Comparison of ENCODE assay signal across 7 cellular contexts in genomic region chr3:58560771-58561311, GRCh38. TPM values are rescaled to one million over a fixed set of nuclear protein-coding genes. Genes with fewer than 3 reads are reported as not detected.
DNase-seq lines count a peak whose midpoint lies in the region; ATAC-seq and TF ChIP-seq lines count a peak whose summit lies in the region.

No MANE protein-coding gene starts in this region.

- H2BK15ac ChIP-seq in H9 (ENCODE audit: low read depth, low read length) = no peak overlapping the region

- H2AK5ac ChIP-seq in H9 (ENCODE audit: insufficient read length, low read length) = no peak overlapping the region

- H3K4me1 Mint-ChIP-seq in H9 = peaks cover 39 to 44% of the 10 kb centered on the region in 2 experiments

- no peak overlapping the region; a peak in 1 of 5 replicates for H3K4me3 Mint-ChIP-seq in H9

- no peak overlapping the region for H3K56ac ChIP-seq in H9 (ENCODE audit: insufficient read length, low read depth, low read length)

- H3K4me2 ChIP-seq in H9 (ENCODE audit: insufficient read depth, insufficient read length, low read length) = no peak overlapping the region

- CTCF ChIA-PET in Panc1 (lab: Charles Lee) = interaction anchor here (0.6 to 1.2 kb wide), 3 partner anchors 69 to 1212 kb away, joined by 3 to 8 read pairs (median 4); no protein-coding TSS in a partner anchor

- TF ChIP-seq CTCF in H9 (conservative IDR thresholded peaks at IDR 0.05) (peak; percentile 73), Panc1 (IDR thresholded peaks at IDR 0.05) (peak; percentile 45), fibroblast of pulmonary artery (IDR thresholded peaks at IDR 0.05; ENCODE audit: low read length, missing control alignments) (peak; percentile 62)

- H3T11ph ChIP-seq in H9 (ENCODE audit: low read length) = no peak overlapping the region

- H2BK5ac ChIP-seq in H9 (ENCODE audit: insufficient read length, low read length) = no peak overlapping the region

- H2BK120ac ChIP-seq in H9 (ENCODE audit: low read depth, low read length, poor library complexity, severe bottlenecking) = no peak overlapping the region

- H4K8ac ChIP-seq in H9 (replicated peaks; ENCODE audit: insufficient read length, low read depth, low read length) = no peak overlapping the region

- peak overlapping the region; percentile 74 for H3K18ac ChIP-seq in H9 (ENCODE audit: insufficient read length, low read depth, low read length)

- no peak overlapping the region for H2AFZ ChIP-seq in H9 (ENCODE audit: low read length)

- peak overlapping the region; percentile 87 to 97 (median 89) for H3K27ac Mint-ChIP-seq in H9

- no TSS peak for BruUV-seq in Panc1 (replicated peaks; lab: Mats Ljungman, UMichigan)

- no peaks in the 10 kb centered on the region for H3K23me2 ChIP-seq in H9 (ENCODE audit: insufficient read length, low read depth, low read length, poor library complexity, severe bottlenecking)

- peaks cover 3% of the 10 kb centered on the region; the same call in 1 of the 2 replicates for H3K27me3 Mint-ChIP-seq in H9 (ENCODE audit: low read depth)

- peak overlapping the region; percentile 30; the same call in 1 of the 2 replicates for H3K4ac ChIP-seq in H9 (ENCODE audit: low read depth, low read length)

- H3K9me3 ChIP-seq in H9 (ENCODE audit: control insufficient read depth, low read depth, low read length) (no peaks in the 10 kb centered on the region), Panc1 (ENCODE audit: control insufficient read depth, insufficient read depth, low read depth, low read length) (no peaks in the 10 kb centered on the region)

- no peak overlapping the region for H4K5ac ChIP-seq in H9 (ENCODE audit: insufficient read length, low read depth, low read length)

- no CpG with 5 or more reads among the region's 12 CpGs for WGBS in H9 (ENCODE audit: extremely low coverage, insufficient read length, low lambda C conversion rate)

- H3K27ac ChIP-seq in H9 (ENCODE audit: insufficient read length, low read depth, low read length) (no peak overlapping the region), Panc1 (ENCODE audit: low read length) (no peak overlapping the region)

- ATAC-seq in Panc1 = peak; percentile 49

- in situ Hi-C loops in Panc1 (cut with HindIII; ENCODE audit: low pct_unique_long_range_greater_than_20kb, low sequenced_read_pairs) = no loop called here

- peaks cover 9% of the 10 kb centered on the region; the same call in 1 of the 2 replicates for H3K4me1 ChIP-seq in H9 (ENCODE audit: insufficient read depth, low read length)
- H3K4me1 ChIP-seq in Panc1 (ENCODE audit: control insufficient read depth, insufficient read depth, low read length) = peaks cover 7% of the 10 kb centered on the region; the same call in 1 of the 2 replicates

- H3K4me3 ChIP-seq in Panc1 (ENCODE audit: low read depth in 2 of 2, low read length in 2 of 2) (no peak overlapping the region), fibroblast of pulmonary artery (replicated peaks; ENCODE audit: low read depth, low read length) (no peak overlapping the region)

- H3K79me1 ChIP-seq in H9 (ENCODE audit: insufficient read depth, low read depth, low read length, poor library complexity, severe bottlenecking) = no peaks in the 10 kb centered on the region

- no peak overlapping the region for H3K9ac ChIP-seq in H9 (ENCODE audit: extremely low read depth, insufficient read length, low read length)

- no peak overlapping the region for H3K23ac ChIP-seq in H9 (ENCODE audit: insufficient read length, low read depth, low read length)

- no peaks in the 10 kb centered on the region; a peak in 1 of 7 replicates for H3K36me3 Mint-ChIP-seq in H9 (ENCODE audit: insufficient read depth in 1 of 3, low read depth in 3 of 3)

- no peaks in the 10 kb centered on the region for H3K79me2 ChIP-seq in H9 (ENCODE audit: insufficient read depth, low read length)

- no peak overlapping the region for H2BK20ac ChIP-seq in H9 (ENCODE audit: low read depth, low read length, poor library complexity, severe bottlenecking)

- no peak overlapping the region for H4K91ac ChIP-seq in H9 (ENCODE audit: insufficient read length, low read depth, low read length)

- intact Hi-C loops in Panc1 (cut with micrococcal nuclease; ENCODE audit: unreplicated experiment) = no loop called here

- H4K20me1 ChIP-seq in H9 (ENCODE audit: control insufficient read depth, insufficient read depth, insufficient read length) = no peaks in the 10 kb centered on the region

- peak overlapping the region; percentile 78 for H2BK12ac ChIP-seq in H9 (ENCODE audit: insufficient read length, low read depth, low read length)

- peak; percentile 87 for DNase-seq in H9
- DNase-seq in Panc1 (ENCODE audit: low read depth, low spot score) = no peak
- peak; percentile 95 for DNase-seq in fibroblast of pulmonary artery (ENCODE audit: low read depth)
- DNase-seq in renal cortical epithelial cell (ENCODE audit: low read depth) = peak; percentile 95
- no peak for DNase-seq in AML-193 (lab: John Stamatoyannopoulos, UW)
- DNase-seq in DMS53 treated with DMSO at 0.1 percent for 48 hours (lab: John Stamatoyannopoulos, UW; ENCODE audit: unreplicated experiment) = no peak
- no peak for DNase-seq in T-helper 2 cell

- POLR2A ChIA-PET in Panc1 (lab: Charles Lee) = interaction anchor here (0.7 kb wide), 1 partner anchor 252 kb away, joined by 3 read pairs; no protein-coding TSS in a partner anchor

- H3K36me3 ChIP-seq in Panc1 (ENCODE audit: control insufficient read depth, insufficient read depth, low read length) = no peaks in the 10 kb centered on the region

- peak overlapping the region; percentile 68 for H3K14ac ChIP-seq in H9 (ENCODE audit: insufficient read depth, low read length)

- peaks cover 0 to 4% of the 10 kb centered on the region in 2 experiments; a peak in 3 of 5 replicates for H3K9me3 Mint-ChIP-seq in H9

- no peaks in the 10 kb centered on the region for H3K27me3 ChIP-seq in H9 (ENCODE audit: insufficient read depth, low read length)
- no peaks in the 10 kb centered on the region for H3K27me3 ChIP-seq in Panc1 (ENCODE audit: control insufficient read depth, insufficient read depth, low read length)

RNA-seq across cellular contexts. Expression of gene FAM107A, which starts 16.4 kb away (rescaled TPM):
- total RNA-seq in H9 (2021) (0.11 and 0.13 TPM in 2 replicates), Panc1 (2021; ENCODE audit: unreplicated experiment) (0.08 TPM), renal cortical epithelial cell (0.60 and 0.87 TPM in 2 replicates)
- polyA plus RNA-seq in Panc1 (2012; ENCODE audit: insufficient read length) = 0.25 TPM

RNA-seq across cellular contexts. Expression of gene ACOX2, which starts 23.9 kb away (rescaled TPM):
- total RNA-seq in H9 (2021) = 0.85 and 1.6 TPM in 2 replicates
- 3.2 TPM for total RNA-seq in Panc1 (2021; ENCODE audit: unreplicated experiment)
- polyA plus RNA-seq in Panc1 (2012; ENCODE audit: insufficient read length) = 3.3 TPM
- total RNA-seq in renal cortical epithelial cell = 0.75 TPM in 1 of 2 replicates, not detected in the other

Comparison
In these comparisons a context has a peak if more than half of its experiments do, and no peak if none do; other contexts are left out.
1. DNase-seq: peak in H9 (single experiment), fibroblast of pulmonary artery (single experiment) and renal cortical epithelial cell (single experiment); none in Panc1 (single experiment), AML-193 (0 of 2), DMS53 treated with DMSO at 0.1 percent for 48 hours (single experiment) and T-helper 2 cell (0 of 5).
2. Peak in every context shown above with its lines, with median percentiles within 50 percentile points of each other: CTCF ChIP-seq.